ENCODE assay signal across 9 cellular contexts in the genomic region with DNA sequence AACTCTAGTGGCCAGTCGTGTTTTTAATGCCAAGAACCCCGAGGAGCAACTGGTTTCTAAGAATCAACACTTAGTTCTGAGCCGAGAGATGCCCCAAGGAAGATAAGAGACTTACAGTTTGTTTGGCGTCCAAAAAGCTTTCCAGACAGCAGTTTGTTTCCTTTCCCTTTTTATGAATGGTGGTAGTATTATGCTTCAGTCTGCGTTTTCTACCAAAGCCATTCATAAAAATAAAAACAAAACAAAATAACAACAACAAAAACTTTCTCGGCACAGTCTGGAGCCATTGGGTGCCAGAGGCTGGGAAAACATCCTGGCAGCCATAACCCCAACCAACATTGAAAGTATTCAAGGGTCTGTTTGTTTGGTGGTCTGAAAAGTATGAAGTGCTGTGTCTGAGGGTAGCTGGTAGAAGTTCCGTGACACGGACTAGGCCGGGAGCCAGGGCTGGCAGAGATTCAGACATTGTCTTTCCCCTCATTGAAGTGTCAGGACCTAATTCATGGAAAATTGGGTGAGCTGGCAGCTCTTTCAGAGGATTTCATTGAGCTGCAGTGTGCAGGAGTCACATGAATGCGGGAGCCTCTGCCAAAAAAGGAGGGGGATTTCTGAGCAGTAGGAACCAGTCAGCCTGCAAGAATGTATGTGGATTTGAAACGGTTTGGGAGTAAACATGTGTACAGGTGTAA.
DNase-seq lines count a peak whose midpoint lies in the region; ATAC-seq and TF ChIP-seq lines count a peak whose summit lies in the region.
"Had no signal": no experiment of that assay in that cellular context is flagged by ENCODE, and none has a peak within 500 bp of the region (broad histone marks: within the 10 kb centered on the region; RNA-seq: fewer than 3 reads in every experiment).

No MANE protein-coding gene starts in this region.

- H3K27me3 Mint-ChIP-seq in GM23338 (ENCODE audit: insufficient read depth, low read depth, poor library complexity): no peaks in the 10 kb centered on the region
- H3K27me3 Mint-ChIP-seq in T-helper 17 cell: peaks cover 53% of the 10 kb centered on the region
- H3K27me3 Mint-ChIP-seq: dendritic cell treated with granulocyte-macrophage colony-stimulating factor and Interleukin-4, amounts not matched to agents 40 ng/mL and 50 ng/mL, for 4 days had no signal

- no peak overlapping the region for H3K27ac ChIP-seq in GM23338 (ENCODE audit: low read depth)
- peak overlapping the region in 1 of 5 donors; percentile 29 for H3K27ac ChIP-seq in adrenal gland

- H3K9me3 ChIP-seq in adrenal gland (replicated peaks in 1 of 3): no peaks in the 10 kb centered on the region
- no peaks in the 10 kb centered on the region for H3K9me3 ChIP-seq in T-helper 17 cell (ENCODE audit: control insufficient read depth, low read length, poor library complexity, severe bottlenecking)

- no peaks in the 10 kb centered on the region for H3K9me2 ChIP-seq in GM23338 (ENCODE audit: insufficient read depth)

- H3K4me1 ChIP-seq in GM23338 (ENCODE audit: insufficient read depth): no peaks in the 10 kb centered on the region; the same call in 1 of the 2 replicates
- peaks cover 0 to 11% of the 10 kb centered on the region in 2 donors for H3K4me1 ChIP-seq in adrenal gland (replicated peaks in 1 of 2)

- TF ChIP-seq CTCF in GM23338 (conservative IDR thresholded peaks at IDR 0.05; ENCODE audit: low read depth in 2 of 2) (no peak), adrenal gland (IDR thresholded peaks at IDR 0.05) (no peak), GM13976 (IDR thresholded peaks at IDR 0.05; ENCODE audit: borderline replicate concordance, control extremely low read depth, extremely low read depth, insufficient read depth, missing control alignments) (no peak)

- intact Hi-C loops in adrenal gland (cut with DNase I) (no loop called here), left cardiac atrium (cut with DNase I) (no loop called here)

- H3K36me3 ChIP-seq in GM23338 (ENCODE audit: insufficient read depth) (no peaks in the 10 kb centered on the region), adrenal gland (replicated peaks in 1 of 2) (no peaks in the 10 kb centered on the region)

- no peaks in the 10 kb centered on the region for H3K9me3 Mint-ChIP-seq in GM23338
- H3K9me3 Mint-ChIP-seq: dendritic cell treated with granulocyte-macrophage colony-stimulating factor and Interleukin-4, amounts not matched to agents 40 ng/mL and 50 ng/mL, for 4 days had no signal

- H3K4me3 Mint-ChIP-seq in GM23338: no peak overlapping the region
- H3K4me3 Mint-ChIP-seq in T-helper 17 cell: no peak overlapping the region
- H3K4me3 Mint-ChIP-seq: dendritic cell treated with granulocyte-macrophage colony-stimulating factor and Interleukin-4, amounts not matched to agents 40 ng/mL and 50 ng/mL, for 4 days had no signal

- in situ Hi-C loops in GM13976 (cut with MboI; ENCODE audit: low sequenced_read_pairs, unreplicated experiment): no loop called here

- ATAC-seq in GM23338: no peak
- ATAC-seq in left cardiac atrium: peak; percentile 91 to 97
- no peak for ATAC-seq in T-helper 17 cell
- no peak for ATAC-seq in HG02610 (IDR thresholded peaks at IDR 0.05; ENCODE audit: unreplicated experiment)

- peak overlapping the region; percentile 88 for H3K27ac Mint-ChIP-seq in GM23338
- no peak overlapping the region for H3K27ac Mint-ChIP-seq in T-helper 17 cell
- H3K27ac Mint-ChIP-seq: dendritic cell treated with granulocyte-macrophage colony-stimulating factor and Interleukin-4, amounts not matched to agents 40 ng/mL and 50 ng/mL, for 4 days had no signal

- no peak overlapping the region for H3K4me3 ChIP-seq in GM23338
- peak overlapping the region in 1 of 4 donors; percentile 13 for H3K4me3 ChIP-seq in adrenal gland

- H2AFZ ChIP-seq in GM23338: no peak overlapping the region

- 7 to 14% (median 10%) methylated on average over 11 of the region's 11 CpGs for WGBS in adrenal gland, 4 donors

- H3K36me3 Mint-ChIP-seq in GM23338 (ENCODE audit: low read depth) (no peaks in the 10 kb centered on the region), T-helper 17 cell (ENCODE audit: low read depth) (peaks cover 2% of the 10 kb centered on the region)

- no peaks in the 10 kb centered on the region for H3K27me3 ChIP-seq in GM23338 (ENCODE audit: insufficient read depth)
- H3K27me3 ChIP-seq in adrenal gland: peaks cover 11% of the 10 kb centered on the region

- no peaks in the 10 kb centered on the region for H3F3A ChIP-seq in GM23338 (replicated peaks; ENCODE audit: low read depth)

- H3K79me2 ChIP-seq in GM23338 (replicated peaks; ENCODE audit: insufficient read depth): no peaks in the 10 kb centered on the region

- no peak for TF ChIP-seq POLR2A in adrenal gland (IDR thresholded peaks at IDR 0.05)

- H3K4me2 ChIP-seq in GM23338: no peak overlapping the region

- H3K4me1 Mint-ChIP-seq in GM23338: peaks cover 30% of the 10 kb centered on the region; the same call in 2 of the 3 replicates
- H3K4me1 Mint-ChIP-seq in T-helper 17 cell: no peaks in the 10 kb centered on the region

- DNase-seq in GM23338 (ENCODE audit: low spot score) (no peak), adrenal gland (peak; percentile 70 to 90 (median 85)), left cardiac atrium (peak; percentile 78), retina (peak; percentile 42), T-helper 1 cell (no peak), T-helper 17 cell (no peak), GM13976 (ENCODE audit: low spot score) (no peak)

- H4K20me1 ChIP-seq in GM23338 (replicated peaks; ENCODE audit: insufficient read depth): no peaks in the 10 kb centered on the region

TF ChIP-seq in GM23338, 12 proteins besides CTCF, POLR2A, EP300 and RAD21 (continues in another document):
- no peak for TF ChIP-seq EZH2 (IDR thresholded peaks at IDR 0.05; ENCODE audit: low read depth, unreplicated experiment)
- TF ChIP-seq, protein P1, sequence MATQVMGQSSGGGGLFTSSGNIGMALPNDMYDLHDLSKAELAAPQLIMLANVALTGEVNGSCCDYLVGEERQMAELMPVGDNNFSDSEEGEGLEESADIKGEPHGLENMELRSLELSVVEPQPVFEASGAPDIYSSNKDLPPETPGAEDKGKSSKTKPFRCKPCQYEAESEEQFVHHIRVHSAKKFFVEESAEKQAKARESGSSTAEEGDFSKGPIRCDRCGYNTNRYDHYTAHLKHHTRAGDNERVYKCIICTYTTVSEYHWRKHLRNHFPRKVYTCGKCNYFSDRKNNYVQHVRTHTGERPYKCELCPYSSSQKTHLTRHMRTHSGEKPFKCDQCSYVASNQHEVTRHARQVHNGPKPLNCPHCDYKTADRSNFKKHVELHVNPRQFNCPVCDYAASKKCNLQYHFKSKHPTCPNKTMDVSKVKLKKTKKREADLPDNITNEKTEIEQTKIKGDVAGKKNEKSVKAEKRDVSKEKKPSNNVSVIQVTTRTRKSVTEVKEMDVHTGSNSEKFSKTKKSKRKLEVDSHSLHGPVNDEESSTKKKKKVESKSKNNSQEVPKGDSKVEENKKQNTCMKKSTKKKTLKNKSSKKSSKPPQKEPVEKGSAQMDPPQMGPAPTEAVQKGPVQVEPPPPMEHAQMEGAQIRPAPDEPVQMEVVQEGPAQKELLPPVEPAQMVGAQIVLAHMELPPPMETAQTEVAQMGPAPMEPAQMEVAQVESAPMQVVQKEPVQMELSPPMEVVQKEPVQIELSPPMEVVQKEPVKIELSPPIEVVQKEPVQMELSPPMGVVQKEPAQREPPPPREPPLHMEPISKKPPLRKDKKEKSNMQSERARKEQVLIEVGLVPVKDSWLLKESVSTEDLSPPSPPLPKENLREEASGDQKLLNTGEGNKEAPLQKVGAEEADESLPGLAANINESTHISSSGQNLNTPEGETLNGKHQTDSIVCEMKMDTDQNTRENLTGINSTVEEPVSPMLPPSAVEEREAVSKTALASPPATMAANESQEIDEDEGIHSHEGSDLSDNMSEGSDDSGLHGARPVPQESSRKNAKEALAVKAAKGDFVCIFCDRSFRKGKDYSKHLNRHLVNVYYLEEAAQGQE (IDR thresholded peaks at IDR 0.05; ENCODE audit: unreplicated experiment): no peak
- TF ChIP-seq NANOG (IDR thresholded peaks at IDR 0.05; ENCODE audit: borderline replicate concordance): no peak
- no peak for TF ChIP-seq ZNF331 (CRISPR knock-in tag; IDR thresholded peaks at IDR 0.05; ENCODE audit: low read depth)
- TF ChIP-seq POLR2AphosphoS5 (IDR thresholded peaks at IDR 0.05; ENCODE audit: low read depth): no peak
- TF ChIP-seq, protein P2, sequence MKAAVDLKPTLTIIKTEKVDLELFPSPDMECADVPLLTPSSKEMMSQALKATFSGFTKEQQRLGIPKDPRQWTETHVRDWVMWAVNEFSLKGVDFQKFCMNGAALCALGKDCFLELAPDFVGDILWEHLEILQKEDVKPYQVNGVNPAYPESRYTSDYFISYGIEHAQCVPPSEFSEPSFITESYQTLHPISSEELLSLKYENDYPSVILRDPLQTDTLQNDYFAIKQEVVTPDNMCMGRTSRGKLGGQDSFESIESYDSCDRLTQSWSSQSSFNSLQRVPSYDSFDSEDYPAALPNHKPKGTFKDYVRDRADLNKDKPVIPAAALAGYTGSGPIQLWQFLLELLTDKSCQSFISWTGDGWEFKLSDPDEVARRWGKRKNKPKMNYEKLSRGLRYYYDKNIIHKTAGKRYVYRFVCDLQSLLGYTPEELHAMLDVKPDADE (IDR thresholded peaks at IDR 0.05): no peak
- TF ChIP-seq STAT1 (IDR thresholded peaks at IDR 0.05; ENCODE audit: unreplicated experiment): no peak
- TF ChIP-seq EZH2phosphoT487 (IDR thresholded peaks at IDR 0.05; ENCODE audit: unreplicated experiment): no peak
- no peak for TF ChIP-seq CREB1 (CRISPR knock-in tag; IDR thresholded peaks at IDR 0.05; ENCODE audit: low read depth)

Comparison
In these comparisons a context has a peak if more than half of its experiments do, and no peak if none do; other contexts are left out.
1. ATAC-seq: peak in left cardiac atrium (2 of 2); none in GM23338 (single experiment), T-helper 17 cell (single experiment) and HG02610 (single experiment).
2. DNase-seq: peak in adrenal gland (7 of 7), left cardiac atrium (single experiment) and retina (single experiment); none in GM23338 (single experiment), T-helper 1 cell (0 of 5), T-helper 17 cell (0 of 3) and GM13976 (single experiment).